In the genomic region with DNA sequence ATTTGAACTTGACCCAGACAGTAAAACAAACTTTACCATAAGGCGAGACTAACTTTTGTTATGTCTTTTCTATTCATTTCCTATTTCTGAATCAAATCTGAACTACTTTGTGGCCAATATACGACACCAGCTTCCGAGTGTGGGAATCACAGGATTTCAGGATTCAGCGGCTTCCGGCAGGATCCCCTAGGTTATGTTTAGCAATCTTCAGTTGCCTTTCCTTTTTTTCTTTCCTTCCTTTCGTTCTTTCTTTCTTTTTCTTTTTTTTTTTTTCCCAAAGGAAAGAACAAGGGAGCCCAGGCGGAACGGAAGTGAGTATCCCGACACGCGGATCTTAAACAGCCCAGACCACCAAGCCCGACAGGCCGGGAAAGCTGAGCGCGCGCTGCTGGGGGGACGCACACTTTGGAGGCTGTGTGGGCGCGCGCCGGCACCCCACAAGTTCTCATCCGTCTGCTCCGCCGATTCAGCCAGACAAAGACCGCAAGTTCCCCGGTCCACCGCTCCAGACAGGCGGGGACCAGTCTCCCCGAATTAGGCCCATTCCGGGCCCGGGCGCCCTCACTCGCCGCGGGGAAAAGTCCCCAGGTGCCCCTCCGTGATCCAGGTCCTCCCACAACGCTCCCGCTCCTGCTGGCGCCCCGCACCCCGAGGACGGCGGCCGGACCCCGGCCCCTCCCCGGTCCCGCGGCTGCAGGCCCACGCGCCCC, we compare ENCODE assay signal across 8 cellular contexts. TPM values are rescaled to one million over a fixed set of nuclear protein-coding genes. Genes with fewer than 3 reads are reported as not detected.
DNase-seq lines count a peak whose midpoint lies in the region; ATAC-seq and TF ChIP-seq lines count a peak whose summit lies in the region.

No MANE protein-coding gene starts in this region.

- TF ChIP-seq CTCF in thyroid gland (IDR thresholded peaks at IDR 0.05), result no peak

- no peaks in the 10 kb centered on the region for H3K27me3 ChIP-seq in effector memory CD4-positive, alpha-beta T cell (replicated peaks; ENCODE audit: control insufficient read depth, insufficient read depth, low read length, poor library complexity, severe bottlenecking)
- H3K27me3 ChIP-seq in mucosa of stomach (ENCODE audit: control insufficient read depth, insufficient read depth, low read length) (peaks cover 3% of the 10 kb centered on the region), thyroid gland (no peaks in the 10 kb centered on the region)

- no peak for TF ChIP-seq POLR2A in thyroid gland (IDR thresholded peaks at IDR 0.05)

- WGBS in thyroid gland, 2 donors, result 6 to 7% methylated on average over 21 to 23 of the region's 50 CpGs

- intact Hi-C loops in thyroid gland (cut with DNase I), result no loop called here

- DNase-seq in ELR (ENCODE audit: low read depth), result peak; percentile 64
- peak; percentile 53 for DNase-seq in activated CD4-positive, alpha-beta T cell treated with anti-CD3 and anti-CD28 coated beads, Interleukin-2, amount 50 U/mL, for 1 hour
- peak; percentile 37 to 58 (median 46) for DNase-seq in effector memory CD4-positive, alpha-beta T cell
- peak; percentile 42 to 46 for DNase-seq in thyroid gland
- no peak for DNase-seq in HPDE6-E6E7 (ENCODE audit: extremely low spot score)

- peak overlapping the region; percentile 73 for H3K9ac ChIP-seq in mucosa of stomach (ENCODE audit: low read length)

- no peak overlapping the region for H3K27ac ChIP-seq in effector memory CD4-positive, alpha-beta T cell (ENCODE audit: insufficient read depth, low read length, poor library complexity, severe bottlenecking)
- peak overlapping the region; percentile 56 to 80 (median 76) for H3K27ac ChIP-seq in thyroid gland

- H3K4me3 ChIP-seq in effector memory CD4-positive, alpha-beta T cell (ENCODE audit: insufficient read depth, low read depth, low read length, poor library complexity, severe bottlenecking), result peak overlapping the region; percentile 47
- H3K4me3 ChIP-seq in mucosa of stomach (ENCODE audit: low read length) (no peak overlapping the region), thyroid gland (replicated peaks in 1 of 3) (peak overlapping the region; percentile 64 to 79 (median 74))

- no peaks in the 10 kb centered on the region for H3K9me3 ChIP-seq in effector memory CD4-positive, alpha-beta T cell (ENCODE audit: control insufficient read depth, low read length)
- no peaks in the 10 kb centered on the region for H3K9me3 ChIP-seq in mucosa of stomach (ENCODE audit: control insufficient read depth, low read length)
- no peaks in the 10 kb centered on the region for H3K9me3 ChIP-seq in thyroid gland

- no peaks in the 10 kb centered on the region for H3K36me3 ChIP-seq in effector memory CD4-positive, alpha-beta T cell (ENCODE audit: control insufficient read depth, insufficient read depth, low read length)
- H3K36me3 ChIP-seq in mucosa of stomach (ENCODE audit: control insufficient read depth, insufficient read depth, low read length) (no peaks in the 10 kb centered on the region), thyroid gland (no peaks in the 10 kb centered on the region)

- H3K4me1 ChIP-seq in effector memory CD4-positive, alpha-beta T cell (ENCODE audit: control insufficient read depth, insufficient read depth, low read length, poor library complexity, severe bottlenecking), result peaks cover 15% of the 10 kb centered on the region
- H3K4me1 ChIP-seq in mucosa of stomach (ENCODE audit: control insufficient read depth, insufficient read depth, low read length) (peaks cover 25% of the 10 kb centered on the region), thyroid gland (peaks cover 24 to 29% of the 10 kb centered on the region in 2 donors)

- ATAC-seq in HG03354 (IDR thresholded peaks at IDR 0.05; ENCODE audit: poor library complexity, severe bottlenecking, unreplicated experiment), result peak; percentile 21
- no peak for ATAC-seq in HG02610 (IDR thresholded peaks at IDR 0.05; ENCODE audit: unreplicated experiment)

RNA-seq across cellular contexts. Expression of a gene that starts 0.5 kb away (rescaled TPM):
- 10 to 100 TPM; 25.4 to 32.2 (median 29.8) TPM for total RNA-seq in thyroid gland

RNA-seq across cellular contexts. Expression of a gene that starts 1.3 kb away (rescaled TPM):
- 10 to 100 TPM in 2 of 4 donors, 1 to 10 TPM in 2; 6.7 to 17.3 (median 9.4) TPM for total RNA-seq in thyroid gland
